In the genomic region with DNA sequence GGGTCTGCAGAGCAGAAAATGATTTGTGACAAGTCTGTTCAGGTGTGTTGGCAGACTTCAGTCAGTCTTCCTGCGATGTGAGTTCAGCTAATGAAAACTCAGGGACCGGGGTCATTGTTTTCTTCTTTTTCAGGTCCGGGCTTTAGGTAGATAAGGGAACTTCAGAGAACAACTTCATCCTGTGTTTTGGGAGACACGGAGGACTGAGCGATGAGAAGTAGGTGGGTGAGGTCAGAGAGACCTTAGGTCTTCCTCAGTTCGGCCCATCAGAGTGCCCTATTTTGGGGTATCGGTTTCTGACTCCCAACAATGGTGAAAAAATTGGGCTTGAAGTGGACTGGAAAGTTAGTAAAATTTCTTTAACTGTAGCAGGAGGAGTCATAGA, we compare ENCODE assay signal across 15 cellular contexts.
DNase-seq lines count a peak whose midpoint lies in the region; ATAC-seq, FAIRE-seq and TF ChIP-seq lines count a peak whose summit lies in the region.
"Had no signal": no experiment of that assay in that cellular context is flagged by ENCODE, and none has a peak within 500 bp of the region (broad histone marks: within the 10 kb centered on the region; RNA-seq: fewer than 3 reads in every experiment).

No MANE protein-coding gene starts in this region.

- ATAC-seq in GM18502 (IDR thresholded peaks at IDR 0.05; ENCODE audit: poor library complexity, unreplicated experiment) (peak; percentile 35), GM21515 (IDR thresholded peaks at IDR 0.05; ENCODE audit: unreplicated experiment) (peak; percentile 37), HG03095 (IDR thresholded peaks at IDR 0.05; ENCODE audit: unreplicated experiment) (peak; percentile 28)
- ATAC-seq: SK-N-SH treated with all-trans-retinoic acid at 6 μM for 48 hours had no signal

- no peak overlapping the region for H3K4me3 Mint-ChIP-seq in type B pancreatic cell
- H3K4me3 Mint-ChIP-seq: activated CD4-positive, alpha-beta memory T cell treated with anti-CD3 and anti-CD28 coated beads for 36 hours; activated naive CD8-positive, alpha-beta T cell treated with anti-CD3 and anti-CD28 coated beads, Interleukin-2, amount 10 ng/mL, durations not matched to agents 7 days and 5 days had no signal

- no peaks in the 10 kb centered on the region for H3K27me3 Mint-ChIP-seq in type B pancreatic cell
- H3K27me3 Mint-ChIP-seq: activated naive CD8-positive, alpha-beta T cell treated with anti-CD3 and anti-CD28 coated beads, Interleukin-2, amount 10 ng/mL, durations not matched to agents 7 days and 5 days had no signal

- H3K27ac ChIP-seq in caudate nucleus (ENCODE audit: low read depth, low read length) (peak overlapping the region; percentile 16), kidney (ENCODE audit: low read depth in 2 of 2, low read length in 2 of 2) (no peak overlapping the region)
- H3K27ac ChIP-seq: lower lobe of right lung had no signal

- TF ChIP-seq CTCF in kidney (IDR thresholded peaks at IDR 0.05; ENCODE audit: borderline replicate concordance, extremely low read depth, insufficient read depth), result no peak
- TF ChIP-seq CTCF in type B pancreatic cell (conservative IDR thresholded peaks at IDR 0.05), result no peak

- H3K36me3 ChIP-seq in kidney (ENCODE audit: control insufficient read depth in 1 of 2, insufficient read depth in 2 of 2, low read length in 2 of 2), result no peaks in the 10 kb centered on the region
- H3K36me3 ChIP-seq: lower lobe of right lung had no signal

- H3K4me3 ChIP-seq in kidney (ENCODE audit: low read length in 2 of 2), result no peak overlapping the region
- H3K4me3 ChIP-seq: lower lobe of right lung had no signal

- no peak overlapping the region for H3K27ac Mint-ChIP-seq in type B pancreatic cell
- H3K27ac Mint-ChIP-seq: activated CD4-positive, alpha-beta memory T cell treated with anti-CD3 and anti-CD28 coated beads for 36 hours; activated naive CD8-positive, alpha-beta T cell treated with anti-CD3 and anti-CD28 coated beads, Interleukin-2, amount 10 ng/mL, durations not matched to agents 7 days and 5 days had no signal

- no peak overlapping the region for H3K9ac ChIP-seq in kidney (ENCODE audit: low read length in 2 of 2)

- intact Hi-C loops in kidney (cut with DNase I), result loop anchor here (10.0 kb wide), 1 partner anchor 48 kb away; no protein-coding TSS in a partner anchor

- no peaks in the 10 kb centered on the region for H3K4me1 ChIP-seq in kidney (ENCODE audit: control insufficient read depth in 1 of 2, insufficient read depth in 1 of 2, low read depth in 1 of 2, low read length in 2 of 2)
- H3K4me1 ChIP-seq: lower lobe of right lung had no signal

- no peak for FAIRE-seq in kidney (lab: Jason Lieb, UNC)
- FAIRE-seq: urothelium cell line had no signal

- H3K4me1 Mint-ChIP-seq in type B pancreatic cell (ENCODE audit: unreplicated experiment), result no peaks in the 10 kb centered on the region
- H3K4me1 Mint-ChIP-seq: activated naive CD8-positive, alpha-beta T cell treated with anti-CD3 and anti-CD28 coated beads, Interleukin-2, amount 10 ng/mL, durations not matched to agents 7 days and 5 days had no signal

- DNase-seq in caudate nucleus (lab: John Stamatoyannopoulos, UW), result no peak
- no peak for DNase-seq in kidney
- DNase-seq in AML-193 (lab: John Stamatoyannopoulos, UW), result no peak
- DNase-seq in type B pancreatic cell (ENCODE audit: extremely low spot score, unreplicated experiment), result no peak
- no peak for DNase-seq in HUDEP-2 (lab: John Stamatoyannopoulos, UW; ENCODE audit: unreplicated experiment in 76 of 76)
- DNase-seq: activated CD4-positive, alpha-beta memory T cell treated with anti-CD3 and anti-CD28 coated beads for 36 hours; activated naive CD8-positive, alpha-beta T cell treated with anti-CD3 and anti-CD28 coated beads, Interleukin-2, amount 10 ng/mL, durations not matched to agents 7 days and 5 days; NCI-H526; retina had no signal

- H3K9me3 ChIP-seq in kidney (ENCODE audit: control insufficient read depth in 1 of 2, low read length in 2 of 2), result no peaks in the 10 kb centered on the region
- H3K9me3 ChIP-seq: lower lobe of right lung had no signal

- no peaks in the 10 kb centered on the region for H3K36me3 Mint-ChIP-seq in type B pancreatic cell
- H3K36me3 Mint-ChIP-seq: activated CD4-positive, alpha-beta memory T cell treated with anti-CD3 and anti-CD28 coated beads for 36 hours; activated naive CD8-positive, alpha-beta T cell treated with anti-CD3 and anti-CD28 coated beads, Interleukin-2, amount 10 ng/mL, durations not matched to agents 7 days and 5 days had no signal

- peaks cover 10% of the 10 kb centered on the region for H3K9me3 Mint-ChIP-seq in type B pancreatic cell
